Comparison of ENCODE assay signal across 24 cellular contexts in genomic region chr9:89281106-89281505, GRCh38.
"Had no signal": no experiment of that assay in that cellular context is flagged by ENCODE, and none has a peak within 500 bp of the region (broad histone marks: within the 10 kb centered on the region; RNA-seq: fewer than 3 reads in every experiment).

No MANE protein-coding gene starts in this region.

- H3K27ac ChIP-seq: colonic mucosa, gastroesophageal sphincter, left ventricle myocardium inferior, psoas muscle, skin epidermis, testis, tibial nerve, upper lobe of right lung had no signal

- H3K4me3 ChIP-seq: colonic mucosa, gastroesophageal sphincter, lower lobe of right lung, psoas muscle, skin epidermis, testis, tibial nerve, upper lobe of right lung had no signal

- H3K27me3 Mint-ChIP-seq: memory B cell; stimulated activated naive B cell treated with anti-CD40 and anti-IgM and Interleukin-4, amounts not matched to agents 10 μg/mL and 1 μg/mL and 100 μg/mL, for 72 hours; stimulated activated naive CD8-positive, alpha-beta T cell treated with anti-CD3 and anti-CD28 coated beads, Interleukin-15, amount 100 ng/mL, for 72 hours had no signal

- H3K4me1 ChIP-seq: colonic mucosa, gastroesophageal sphincter, left ventricle myocardium inferior, lower lobe of right lung, psoas muscle, testis, tibial nerve had no signal

- H3K27ac Mint-ChIP-seq: endodermal cell; memory B cell; mesothelial cell of epicardium; nephron; stimulated activated naive B cell treated with anti-CD40 and anti-IgM and Interleukin-4, amounts not matched to agents 10 μg/mL and 1 μg/mL and 100 μg/mL, for 72 hours; stimulated activated naive CD8-positive, alpha-beta T cell treated with anti-CD3 and anti-CD28 coated beads, Interleukin-15, amount 100 ng/mL, for 72 hours had no signal

- H3K4me3 Mint-ChIP-seq: endodermal cell; memory B cell; mesothelial cell of epicardium; nephron; stimulated activated naive CD8-positive, alpha-beta T cell treated with anti-CD3 and anti-CD28 coated beads, Interleukin-15, amount 100 ng/mL, for 72 hours had no signal

- DNase-seq: colonic mucosa; effector CD4-positive, alpha-beta T cell; endodermal cell; erythroblast; foreskin fibroblast; glutamatergic neuron; kidney; left cardiac atrium; left ventricle myocardium inferior; lower lobe of right lung; psoas muscle; retina; stimulated activated CD4-positive, alpha-beta T cell treated with anti-CD3 and anti-CD28 coated beads, Interleukin-2, amount 100 ng/mL, for 24 hours; stimulated activated CD4-positive, alpha-beta T cell treated with anti-CD3 and anti-CD28 coated beads, Interleukin-4, amount 100 ng/mL, for 4 hours; stimulated activated naive B cell treated with anti-CD40 and anti-IgM and Interleukin-4, amounts not matched to agents 10 μg/mL and 1 μg/mL and 100 μg/mL, for 72 hours; stimulated activated naive CD8-positive, alpha-beta T cell treated with anti-CD3 and anti-CD28 coated beads, Interleukin-15, amount 100 ng/mL, for 72 hours; testis; upper lobe of right lung had no signal

- H3K4me1 Mint-ChIP-seq: mesothelial cell of epicardium, nephron had no signal

- ATAC-seq: gastroesophageal sphincter; left cardiac atrium; lower lobe of right lung; psoas muscle; stimulated activated naive B cell treated with anti-CD40 and anti-IgM and Interleukin-4, amounts not matched to agents 10 μg/mL and 1 μg/mL and 100 μg/mL, for 72 hours; stimulated activated naive CD8-positive, alpha-beta T cell treated with anti-CD3 and anti-CD28 coated beads, Interleukin-15, amount 100 ng/mL, for 72 hours; upper lobe of right lung had no signal

- H3K36me3 ChIP-seq: colonic mucosa, gastroesophageal sphincter, left ventricle myocardium inferior, lower lobe of right lung, upper lobe of right lung had no signal

- H3K27me3 ChIP-seq: colonic mucosa, gastroesophageal sphincter, testis, tibial nerve, upper lobe of right lung had no signal

- H3K9me3 ChIP-seq: colonic mucosa, gastroesophageal sphincter, left ventricle myocardium inferior, lower lobe of right lung, psoas muscle, testis, tibial nerve, upper lobe of right lung had no signal
